ENCODE assay signal across 1 cellular context in genomic region chr20:32581839-32582658, GRCh38.
TF ChIP-seq lines count a peak whose summit lies in the region.

No MANE protein-coding gene starts in this region.

TF ChIP-seq in HepG2, 621 proteins besides CTCF, POLR2A, EP300 and RAD21 (continued from another document and continues in another):
- TF ChIP-seq CEBPZ (IDR thresholded peaks at IDR 0.05; ENCODE audit: low read length): no peak
- no peak; the same call in 1 of the 2 replicates for TF ChIP-seq ZSCAN29 (CRISPR knock-in tag; conservative IDR thresholded peaks at IDR 0.05)
- peak; percentile 37; the same call in 1 of the 2 replicates for TF ChIP-seq RBFOX2 (IDR thresholded peaks at IDR 0.05; ENCODE audit: low read depth, low read length)
- TF ChIP-seq KDM5A (IDR thresholded peaks at IDR 0.05; ENCODE audit: borderline replicate concordance, low read length): no peak
- TF ChIP-seq NR1H2 (CRISPR knock-in tag; IDR thresholded peaks at IDR 0.05; ENCODE audit: borderline replicate concordance, low read depth): no peak
- TF ChIP-seq IKZF4 (CRISPR knock-in tag; IDR thresholded peaks at IDR 0.05; ENCODE audit: borderline replicate concordance, low read depth, not compliant biosample characterization): no peak
- TF ChIP-seq ZNF639 (CRISPR knock-in tag; conservative IDR thresholded peaks at IDR 0.05): no peak; the same call in 1 of the 2 replicates
- no peak for TF ChIP-seq REXO4 (CRISPR knock-in tag; IDR thresholded peaks at IDR 0.05; ENCODE audit: borderline replicate concordance)
- TF ChIP-seq CHCHD3 (CRISPR knock-in tag; IDR thresholded peaks at IDR 0.05): no peak
- no peak for TF ChIP-seq FOXP1 (IDR thresholded peaks at IDR 0.05)
- no peak; the same call in 1 of the 2 replicates for TF ChIP-seq FOXP1 (CRISPR knock-in tag; IDR thresholded peaks at IDR 0.05)
- no peak for TF ChIP-seq ZNF550 (CRISPR knock-in tag; IDR thresholded peaks at IDR 0.05; ENCODE audit: borderline replicate concordance)
- TF ChIP-seq ZNF7 (CRISPR knock-in tag; IDR thresholded peaks at IDR 0.05): no peak
- no peak for TF ChIP-seq SOX6 (IDR thresholded peaks at IDR 0.05)
- TF ChIP-seq SOX6 (CRISPR knock-in tag; IDR thresholded peaks at IDR 0.05): peak; percentile 8
- no peak for TF ChIP-seq ZMYM2 (CRISPR knock-in tag; IDR thresholded peaks at IDR 0.05)
- TF ChIP-seq ZNF275 (CRISPR knock-in tag; IDR thresholded peaks at IDR 0.05; ENCODE audit: borderline replicate concordance): no peak
- peak; percentile 58; the same call in 1 of the 2 replicates for TF ChIP-seq GABPB1 (CRISPR knock-in tag; IDR thresholded peaks at IDR 0.05)
- TF ChIP-seq ZNF17 (CRISPR knock-in tag; IDR thresholded peaks at IDR 0.05): no peak
- TF ChIP-seq HOXD1 (CRISPR knock-in tag; IDR thresholded peaks at IDR 0.05): no peak
- no peak for TF ChIP-seq ZNF605 (CRISPR knock-in tag; IDR thresholded peaks at IDR 0.05)
- TF ChIP-seq MLXIP (CRISPR knock-in tag; IDR thresholded peaks at IDR 0.05; ENCODE audit: borderline replicate concordance): no peak
- no peak for TF ChIP-seq CBX1 (IDR thresholded peaks at IDR 0.05; ENCODE audit: low read depth)
- no peak for TF ChIP-seq CBFB (CRISPR knock-in tag; IDR thresholded peaks at IDR 0.05)
- peak; percentile 56 for TF ChIP-seq PHF8 (CRISPR knock-in tag; IDR thresholded peaks at IDR 0.05)
- peak; percentile 27; the same call in 1 of the 2 replicates for TF ChIP-seq ZNF512B (CRISPR knock-in tag; IDR thresholded peaks at IDR 0.05; ENCODE audit: borderline replicate concordance)
- TF ChIP-seq ZNF501 (CRISPR knock-in tag; IDR thresholded peaks at IDR 0.05): peak; percentile 29; the same call in 1 of the 2 replicates
- no peak for TF ChIP-seq ZNF75D (CRISPR knock-in tag; IDR thresholded peaks at IDR 0.05; ENCODE audit: borderline replicate concordance)
- TF ChIP-seq ZNF691 (CRISPR knock-in tag; IDR thresholded peaks at IDR 0.05; ENCODE audit: borderline replicate concordance, low read depth): no peak
- TF ChIP-seq ETS1 (CRISPR knock-in tag; IDR thresholded peaks at IDR 0.05): no peak
- TF ChIP-seq ZNF503 (CRISPR knock-in tag; IDR thresholded peaks at IDR 0.05): no peak
- TF ChIP-seq ZNF883 (CRISPR knock-in tag; IDR thresholded peaks at IDR 0.05; ENCODE audit: not compliant biosample characterization): peak; percentile 50
- peak; percentile 30; the same call in 1 of the 2 replicates for TF ChIP-seq MAZ (IDR thresholded peaks at IDR 0.05; ENCODE audit: borderline replicate concordance, low read depth, low read length)
- no peak; the same call in 1 of the 2 replicates for TF ChIP-seq MAZ (CRISPR knock-in tag; IDR thresholded peaks at IDR 0.05; ENCODE audit: low read depth)
- 0 out of 2 replicates have a peak, but pooled peaks have one; percentile 46 for TF ChIP-seq ZNF775 (CRISPR knock-in tag; IDR thresholded peaks at IDR 0.05; ENCODE audit: borderline replicate concordance)
- TF ChIP-seq CENPT (CRISPR knock-in tag; IDR thresholded peaks at IDR 0.05; ENCODE audit: low read depth): no peak
- TF ChIP-seq ZUFSP (CRISPR knock-in tag; IDR thresholded peaks at IDR 0.05; ENCODE audit: borderline replicate concordance): no peak
- peak; percentile 89; the same call in 1 of the 2 replicates for TF ChIP-seq ZNF451 (CRISPR knock-in tag; IDR thresholded peaks at IDR 0.05)
- no peak for TF ChIP-seq ZBTB44 (CRISPR knock-in tag; IDR thresholded peaks at IDR 0.05)
- peak; percentile 39; the same call in 1 of the 2 replicates for TF ChIP-seq ZNF205 (CRISPR knock-in tag; IDR thresholded peaks at IDR 0.05)
